In genomic region chr2:69462780-69463179, GRCh38 we compare ENCODE assay signal across 2 cellular contexts.
TF ChIP-seq lines count a peak whose summit lies in the region.

No MANE protein-coding gene starts in this region.

TF ChIP-seq in HCT116, 20 proteins besides CTCF, POLR2A, EP300 and RAD21 (continued from another document):
- no peak for TF ChIP-seq TCF7L2 (IDR thresholded peaks at IDR 0.05; ENCODE audit: borderline replicate concordance, extremely low read depth, insufficient read depth, insufficient read length)
- no peak for TF ChIP-seq REST (IDR thresholded peaks at IDR 0.05; ENCODE audit: low read depth)
- TF ChIP-seq CEBPB (IDR thresholded peaks at IDR 0.05; ENCODE audit: low read depth): no peak

TF ChIP-seq in K562, 482 proteins besides CTCF, POLR2A, EP300 and RAD21 (continued from another document):
- no peak for TF ChIP-seq HINFP (tag; conservative IDR thresholded peaks at IDR 0.05; ENCODE audit: low read depth)
- TF ChIP-seq NCOA2 (IDR thresholded peaks at IDR 0.05; ENCODE audit: partially characterized antibody in 2 of 2): peak in 1 of 2 experiments; percentile 80
- TF ChIP-seq GATA2 (CRISPR knock-in tag; IDR thresholded peaks at IDR 0.05): 0 out of 2 replicates have a peak, but pooled peaks have one; percentile 15
- no peak for TF ChIP-seq ZNF740 (CRISPR knock-in tag; IDR thresholded peaks at IDR 0.05)
- TF ChIP-seq ZNF740 (tag; IDR thresholded peaks at IDR 0.05): no peak
- no peak for TF ChIP-seq CBX5 (IDR thresholded peaks at IDR 0.05; ENCODE audit: borderline replicate concordance, low read depth)
- TF ChIP-seq NFIX (CRISPR knock-in tag; IDR thresholded peaks at IDR 0.05; ENCODE audit: low read depth): peak; percentile 100
- peak; percentile 97 for TF ChIP-seq SMAD1 (IDR thresholded peaks at IDR 0.05; ENCODE audit: low read depth, low read length, partially characterized antibody)
- TF ChIP-seq NFIC (IDR thresholded peaks at IDR 0.05): peak; percentile 100
TF ChIP-seq in K562: peak in this region for 5.
